10 cellular contexts compared by ENCODE assay signal in the genomic region with DNA sequence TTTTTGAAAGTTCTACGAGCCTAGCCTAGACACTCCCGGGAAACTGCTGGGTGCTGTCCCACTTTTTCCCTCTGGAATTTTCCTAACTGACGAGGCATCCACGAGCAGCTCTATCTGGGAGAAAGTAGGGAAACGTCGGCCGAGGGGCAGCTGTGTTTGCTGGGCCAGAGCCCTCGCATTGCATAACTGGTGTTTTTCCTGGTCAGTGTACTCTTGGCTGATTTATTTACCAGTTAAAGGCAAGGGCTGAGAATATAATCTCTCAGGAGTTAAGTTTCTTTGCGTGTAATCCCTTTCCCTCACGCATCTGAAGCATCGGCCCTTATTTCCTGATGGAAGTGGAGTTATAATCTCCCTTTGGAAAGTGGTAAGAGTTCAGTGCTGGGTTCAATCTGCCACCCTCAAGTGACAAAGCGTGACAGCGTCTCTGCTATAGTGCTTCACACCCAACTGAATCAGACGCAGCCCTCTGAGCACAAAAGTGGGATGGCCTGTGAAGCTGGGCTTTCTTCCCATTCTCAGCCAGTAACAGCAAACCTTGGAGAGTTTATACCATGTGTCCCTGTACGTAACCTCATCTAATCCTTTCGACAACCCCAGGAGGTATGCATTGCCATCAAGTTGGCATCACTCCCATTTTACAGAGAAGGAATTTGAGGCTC.
DNase-seq lines count a peak whose midpoint lies in the region; ATAC-seq and TF ChIP-seq lines count a peak whose summit lies in the region.
"Had no signal": no experiment of that assay in that cellular context is flagged by ENCODE, and none has a peak within 500 bp of the region (broad histone marks: within the 10 kb centered on the region; RNA-seq: fewer than 3 reads in every experiment).

No MANE protein-coding gene starts in this region.

- no peak for DNase-seq in activated CD4-positive, alpha-beta T cell treated with anti-CD3 and anti-CD28 coated beads, Interleukin-2, amount 10 ng/mL, durations not matched to agents 7 days and 5 days
- no peak for DNase-seq in activated CD4-positive, alpha-beta T cell treated with anti-CD3 and anti-CD28 coated beads for 1 hour
- DNase-seq in left cardiac atrium, result peak; percentile 61
- peak; percentile 65 to 77 (median 72) for DNase-seq in ovary
- DNase-seq in uterus, result peak; percentile 77 to 80
- no peak for DNase-seq in DMS53 treated with DMSO at 0.1 percent for 48 hours (lab: John Stamatoyannopoulos, UW; ENCODE audit: unreplicated experiment)
- DNase-seq in NCI-H1930 (lab: John Stamatoyannopoulos, UW), result no peak

- H3K4me1 Mint-ChIP-seq in activated CD4-positive, alpha-beta T cell treated with anti-CD3 and anti-CD28 coated beads, Interleukin-2, amount 10 ng/mL, durations not matched to agents 7 days and 5 days, result peaks cover 15% of the 10 kb centered on the region

- no peaks in the 10 kb centered on the region for H3K36me3 Mint-ChIP-seq in activated CD4-positive, alpha-beta T cell treated with anti-CD3 and anti-CD28 coated beads, Interleukin-2, amount 10 ng/mL, durations not matched to agents 7 days and 5 days (ENCODE audit: low read depth)
- H3K36me3 Mint-ChIP-seq: naive thymus-derived CD8-positive, alpha-beta T cell had no signal

- intact Hi-C loops in left cardiac atrium (cut with DNase I) (loop anchor here (2.0 to 10.0 kb wide), 4 partner anchors 137 to 405 kb away; no protein-coding TSS in a partner anchor), ovary (cut with DNase I) (loop anchor here in 3 of 4 donors (2.0 to 5.0 kb wide), 2 partner anchors 325 to 327 kb away; no protein-coding TSS in a partner anchor), uterus (cut with DNase I; ENCODE audit: low total_unique reads) (loop anchor here (5.0 kb wide), 1 partner anchor 330 kb away; no protein-coding TSS in a partner anchor)

- no peak for TF ChIP-seq CTCF in ovary (IDR thresholded peaks at IDR 0.05)
- no peak for TF ChIP-seq CTCF in uterus (IDR thresholded peaks at IDR 0.05)

- no peaks in the 10 kb centered on the region for H3K9me3 ChIP-seq in ovary
- H3K9me3 ChIP-seq in uterus, result no peaks in the 10 kb centered on the region

- no peaks in the 10 kb centered on the region for H3K9me3 Mint-ChIP-seq in activated CD4-positive, alpha-beta T cell treated with anti-CD3 and anti-CD28 coated beads, Interleukin-2, amount 10 ng/mL, durations not matched to agents 7 days and 5 days
- H3K9me3 Mint-ChIP-seq: naive thymus-derived CD8-positive, alpha-beta T cell had no signal

- CTCF ChIA-PET in activated CD4-positive, alpha-beta T cell treated with anti-CD3 and anti-CD28 coated beads, Interleukin-2, amount 10 ng/mL, durations not matched to agents 7 days and 5 days (lab: Charles Lee), result interaction anchor here (0.6 to 2.1 kb wide), 17 partner anchors 10 to 591 kb away, joined by 3 to 10 read pairs (median 4); no protein-coding TSS in a partner anchor

- H3K4me1 ChIP-seq in ovary (ENCODE audit: insufficient read depth), result peaks cover 9% of the 10 kb centered on the region
- no peaks in the 10 kb centered on the region for H3K4me1 ChIP-seq in uterus

- 20 to 24% (median 23%) methylated on average over 16 of the region's 16 CpGs for WGBS in ovary, 3 donors

- TF ChIP-seq POLR2A in ovary (IDR thresholded peaks at IDR 0.05) (no peak), uterus (IDR thresholded peaks at IDR 0.05) (no peak)

- peak overlapping the region; percentile 6 for H3K27ac Mint-ChIP-seq in activated CD4-positive, alpha-beta T cell treated with anti-CD3 and anti-CD28 coated beads, Interleukin-2, amount 10 ng/mL, durations not matched to agents 7 days and 5 days

- no peak overlapping the region for H3K4me3 Mint-ChIP-seq in activated CD4-positive, alpha-beta T cell treated with anti-CD3 and anti-CD28 coated beads, Interleukin-2, amount 10 ng/mL, durations not matched to agents 7 days and 5 days

- ATAC-seq in left cardiac atrium (peak; percentile 78 to 80), HG02884 (IDR thresholded peaks at IDR 0.05; ENCODE audit: unreplicated experiment) (no peak)

- H3K27ac ChIP-seq in ovary, result peak overlapping the region; percentile 38 to 84
- peak overlapping the region; percentile 77 to 79 for H3K27ac ChIP-seq in uterus
- H3K27ac ChIP-seq: RWPE1 had no signal

- H3K27me3 ChIP-seq in ovary (no peaks in the 10 kb centered on the region), uterus (no peaks in the 10 kb centered on the region)

- POLR2A ChIA-PET in activated CD4-positive, alpha-beta T cell treated with anti-CD3 and anti-CD28 coated beads, Interleukin-2, amount 10 ng/mL, durations not matched to agents 7 days and 5 days (lab: Charles Lee), result interaction anchor here (0.7 to 1.1 kb wide), 2 partner anchors 333 to 411 kb away, joined by 3 to 4 read pairs; no protein-coding TSS in a partner anchor

- no peaks in the 10 kb centered on the region for H3K36me3 ChIP-seq in ovary
- no peaks in the 10 kb centered on the region for H3K36me3 ChIP-seq in uterus

- peaks cover 4% of the 10 kb centered on the region for H3K27me3 Mint-ChIP-seq in activated CD4-positive, alpha-beta T cell treated with anti-CD3 and anti-CD28 coated beads, Interleukin-2, amount 10 ng/mL, durations not matched to agents 7 days and 5 days
- H3K27me3 Mint-ChIP-seq: naive thymus-derived CD8-positive, alpha-beta T cell had no signal

- peak overlapping the region; percentile 23 for H3K4me3 ChIP-seq in ovary
- peak overlapping the region in 1 of 2 donors; percentile 22 for H3K4me3 ChIP-seq in uterus

- no peak for TF ChIP-seq EP300 in ovary (IDR thresholded peaks at IDR 0.05)

Comparison
In these comparisons a context has a peak if more than half of its experiments do, and no peak if none do; other contexts are left out.
1. DNase-seq: peak in left cardiac atrium (single experiment), ovary (5 of 5) and uterus (2 of 2); none in activated CD4-positive, alpha-beta T cell treated with anti-CD3 and anti-CD28 coated beads, Interleukin-2, amount 10 ng/mL, durations not matched to agents 7 days and 5 days (single experiment), activated CD4-positive, alpha-beta T cell treated with anti-CD3 and anti-CD28 coated beads for 1 hour (single experiment), DMS53 treated with DMSO at 0.1 percent for 48 hours (single experiment) and NCI-H1930 (0 of 2).